In the genomic region with DNA sequence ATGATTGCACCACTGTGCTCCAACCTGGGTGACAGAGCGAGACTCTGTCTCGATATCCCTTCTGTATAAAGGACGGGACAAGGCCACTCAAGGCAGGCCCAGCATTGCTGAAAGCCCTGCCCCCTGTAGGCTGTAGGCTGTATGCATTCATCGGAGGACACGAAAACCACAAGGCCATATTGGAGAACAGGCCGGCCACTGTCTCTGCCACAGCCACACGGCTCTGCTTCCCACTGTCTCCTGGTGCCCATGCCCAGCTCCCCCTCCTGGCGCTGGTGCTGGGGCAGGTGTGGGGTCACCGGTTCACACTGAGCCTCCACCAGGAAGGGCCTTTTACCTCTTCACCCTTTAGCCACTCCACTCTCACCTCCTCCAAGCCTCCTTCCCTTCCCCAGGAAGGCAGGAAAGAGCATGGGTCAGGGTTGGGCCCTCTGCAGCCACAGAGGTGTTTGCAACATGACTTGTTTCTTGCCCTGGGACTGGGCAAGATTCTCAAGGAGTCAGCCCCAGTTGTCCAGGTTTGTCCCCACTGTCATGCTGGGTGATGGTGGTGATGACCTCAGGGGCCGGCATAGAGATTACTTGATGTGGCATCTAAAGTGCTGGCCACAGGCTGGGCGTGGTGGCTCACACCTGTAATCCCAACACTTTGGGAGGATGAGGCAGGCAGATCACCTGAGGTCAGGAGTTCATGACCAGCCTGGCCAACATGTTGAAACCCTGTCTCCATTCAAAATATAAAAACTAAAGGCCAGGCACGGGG, we compare ENCODE assay signal across 12 cellular contexts. TPM values are rescaled to one million over a fixed set of nuclear protein-coding genes. Genes with fewer than 3 reads are reported as not detected.
DNase-seq lines count a peak whose midpoint lies in the region; ATAC-seq and TF ChIP-seq lines count a peak whose summit lies in the region.
"Had no signal": no experiment of that assay in that cellular context is flagged by ENCODE, and none has a peak within 500 bp of the region (broad histone marks: within the 10 kb centered on the region; RNA-seq: fewer than 3 reads in every experiment).

No MANE protein-coding gene starts in this region.

- H3K4me3 ChIP-seq in HFF-Myc (replicated peaks; ENCODE audit: low read depth, low read length) (no peak overlapping the region), sigmoid colon (no peak overlapping the region)

- no peaks in the 10 kb centered on the region for H3K9me3 ChIP-seq in sigmoid colon

- DNase-seq in DMS53 (lab: John Stamatoyannopoulos, UW), result peak; percentile 42
- DNase-seq in DMS53 treated with DMSO at 0.1 percent for 48 hours (lab: John Stamatoyannopoulos, UW; ENCODE audit: unreplicated experiment), result no peak
- no peak for DNase-seq in HFF-Myc (ENCODE audit: extremely low read depth, low read depth)
- DNase-seq in WTC11 (ENCODE audit: low spot score), result peak; percentile 50
- DNase-seq in sigmoid colon, result no peak
- no peak for DNase-seq in activated CD4-positive, alpha-beta memory T cell treated with anti-CD3 and anti-CD28 coated beads, Interleukin-2, amount 10 ng/mL, durations not matched to agents 7 days and 5 days
- no peak for DNase-seq in Ammon's horn (ENCODE audit: low spot score)
- DNase-seq: activated CD8-positive, alpha-beta T cell treated with anti-CD3 and anti-CD28 coated beads, Interleukin-2, amount 10 ng/mL, durations not matched to agents 7 days and 5 days; GF-D8; natural killer cell; NCI-H226 had no signal

- no peak overlapping the region for H3K27ac ChIP-seq in sigmoid colon

- no peak for TF ChIP-seq POLR2A in sigmoid colon (IDR thresholded peaks at IDR 0.05)

- H3K4me1 Mint-ChIP-seq in WTC11, result peaks cover 14% of the 10 kb centered on the region
- peaks cover 13% of the 10 kb centered on the region for H3K4me1 Mint-ChIP-seq in nephron
- H3K4me1 Mint-ChIP-seq in activated CD4-positive, alpha-beta memory T cell treated with anti-CD3 and anti-CD28 coated beads, Interleukin-2, amount 10 ng/mL, durations not matched to agents 7 days and 5 days, result peaks cover 4% of the 10 kb centered on the region

- peaks cover 20% of the 10 kb centered on the region for H3K27me3 Mint-ChIP-seq in WTC11 (ENCODE audit: low read depth)
- no peaks in the 10 kb centered on the region for H3K27me3 Mint-ChIP-seq in nephron (ENCODE audit: low read depth)
- H3K27me3 Mint-ChIP-seq in activated CD4-positive, alpha-beta memory T cell treated with anti-CD3 and anti-CD28 coated beads, Interleukin-2, amount 10 ng/mL, durations not matched to agents 7 days and 5 days, result peaks cover 29% of the 10 kb centered on the region

- H3K4me3 Mint-ChIP-seq in WTC11 (no peak overlapping the region), nephron (peak overlapping the region in 2 of 3 experiments; percentile 36 to 49)
- no peak overlapping the region for H3K4me3 Mint-ChIP-seq in activated CD4-positive, alpha-beta memory T cell treated with anti-CD3 and anti-CD28 coated beads, Interleukin-2, amount 10 ng/mL, durations not matched to agents 7 days and 5 days
- H3K4me3 Mint-ChIP-seq: activated CD8-positive, alpha-beta T cell treated with anti-CD3 and anti-CD28 coated beads, Interleukin-2, amount 10 ng/mL, durations not matched to agents 7 days and 5 days; natural killer cell had no signal

- H3K9me3 Mint-ChIP-seq in WTC11, result no peaks in the 10 kb centered on the region
- H3K9me3 Mint-ChIP-seq in nephron, result no peaks in the 10 kb centered on the region
- no peaks in the 10 kb centered on the region for H3K9me3 Mint-ChIP-seq in activated CD4-positive, alpha-beta memory T cell treated with anti-CD3 and anti-CD28 coated beads, Interleukin-2, amount 10 ng/mL, durations not matched to agents 7 days and 5 days
- H3K9me3 Mint-ChIP-seq: natural killer cell had no signal

- peaks cover 0 to 24% (median 22%) of the 10 kb centered on the region in 4 donors for H3K4me1 ChIP-seq in sigmoid colon

- H3K36me3 Mint-ChIP-seq in WTC11, result peaks cover 6% of the 10 kb centered on the region; the same call in 1 of the 2 replicates
- H3K36me3 Mint-ChIP-seq in nephron (ENCODE audit: low read depth), result no peaks in the 10 kb centered on the region
- H3K36me3 Mint-ChIP-seq in activated CD4-positive, alpha-beta memory T cell treated with anti-CD3 and anti-CD28 coated beads, Interleukin-2, amount 10 ng/mL, durations not matched to agents 7 days and 5 days (ENCODE audit: low read depth), result no peaks in the 10 kb centered on the region
- H3K36me3 Mint-ChIP-seq: natural killer cell had no signal

- POLR2A ChIA-PET in WTC11 (lab: Charles Lee), result interaction anchor here (0.9 kb wide), 1 partner anchor 11 kb away, joined by 3 read pairs; no protein-coding TSS in a partner anchor
- POLR2A ChIA-PET in activated CD4-positive, alpha-beta memory T cell treated with anti-CD3 and anti-CD28 coated beads, Interleukin-2, amount 10 ng/mL, durations not matched to agents 7 days and 5 days (lab: Charles Lee), result no interaction called here

- TF ChIP-seq EP300 in sigmoid colon (IDR thresholded peaks at IDR 0.05), result no peak

- CTCF ChIA-PET in WTC11 (lab: Charles Lee), result no interaction called here
- CTCF ChIA-PET in activated CD4-positive, alpha-beta memory T cell treated with anti-CD3 and anti-CD28 coated beads, Interleukin-2, amount 10 ng/mL, durations not matched to agents 7 days and 5 days (lab: Charles Lee), result no interaction called here

- intact Hi-C loops in sigmoid colon (cut with DNase I), result loop anchor here (2.0 kb wide), 1 partner anchor 37 kb away; a partner anchor contains a TSS

- no peaks in the 10 kb centered on the region for H3K36me3 ChIP-seq in sigmoid colon

- peak; percentile 27 for ATAC-seq in WTC11
- ATAC-seq: activated CD8-positive, alpha-beta T cell treated with anti-CD3 and anti-CD28 coated beads, Interleukin-2, amount 10 ng/mL, durations not matched to agents 7 days and 5 days; natural killer cell had no signal

- WGBS in sigmoid colon, 2 donors, result 89% methylated on average over 12 of the region's 12 CpGs

- H3K27ac Mint-ChIP-seq in WTC11 (peak overlapping the region; percentile 57), nephron (peak overlapping the region in 1 of 3 experiments; percentile 46)
- H3K27ac Mint-ChIP-seq in activated CD4-positive, alpha-beta memory T cell treated with anti-CD3 and anti-CD28 coated beads, Interleukin-2, amount 10 ng/mL, durations not matched to agents 7 days and 5 days, result no peak overlapping the region
- H3K27ac Mint-ChIP-seq: activated CD8-positive, alpha-beta T cell treated with anti-CD3 and anti-CD28 coated beads, Interleukin-2, amount 10 ng/mL, durations not matched to agents 7 days and 5 days; natural killer cell had no signal

- peaks cover 9 to 39% (median 22%) of the 10 kb centered on the region in 3 donors for H3K27me3 ChIP-seq in sigmoid colon

- TF ChIP-seq CTCF in HFF-Myc (IDR thresholded peaks at IDR 0.05; ENCODE audit: low read depth, low read length, missing control alignments) (peak; percentile 31), WTC11 (IDR thresholded peaks at IDR 0.05) (no peak), nephron (IDR thresholded peaks at IDR 0.05; ENCODE audit: unreplicated experiment in 3 of 3) (no peak), sigmoid colon (IDR thresholded peaks at IDR 0.05) (no peak)

TF ChIP-seq in WTC11, 78 proteins besides CTCF, POLR2A, EP300 and RAD21 (continues in another document):
- TF ChIP-seq, protein P1, sequence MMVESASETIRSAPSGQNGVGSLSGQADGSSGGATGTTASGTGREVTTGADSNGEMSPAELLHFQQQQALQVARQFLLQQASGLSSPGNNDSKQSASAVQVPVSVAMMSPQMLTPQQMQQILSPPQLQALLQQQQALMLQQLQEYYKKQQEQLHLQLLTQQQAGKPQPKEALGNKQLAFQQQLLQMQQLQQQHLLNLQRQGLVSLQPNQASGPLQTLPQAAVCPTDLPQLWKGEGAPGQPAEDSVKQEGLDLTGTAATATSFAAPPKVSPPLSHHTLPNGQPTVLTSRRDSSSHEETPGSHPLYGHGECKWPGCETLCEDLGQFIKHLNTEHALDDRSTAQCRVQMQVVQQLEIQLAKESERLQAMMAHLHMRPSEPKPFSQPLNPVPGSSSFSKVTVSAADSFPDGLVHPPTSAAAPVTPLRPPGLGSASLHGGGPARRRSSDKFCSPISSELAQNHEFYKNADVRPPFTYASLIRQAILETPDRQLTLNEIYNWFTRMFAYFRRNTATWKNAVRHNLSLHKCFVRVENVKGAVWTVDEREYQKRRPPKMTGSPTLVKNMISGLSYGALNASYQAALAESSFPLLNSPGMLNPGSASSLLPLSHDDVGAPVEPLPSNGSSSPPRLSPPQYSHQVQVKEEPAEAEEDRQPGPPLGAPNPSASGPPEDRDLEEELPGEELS (CRISPR knock-in tag; IDR thresholded peaks at IDR 0.05), result 0 out of 2 replicates have a peak, but pooled peaks have one; percentile 25
- TF ChIP-seq ZNF121 (CRISPR knock-in tag; IDR thresholded peaks at IDR 0.05), result peak; percentile 56; the same call in 1 of the 2 replicates

RNA-seq across cellular contexts. Expression of a gene that starts 5.3 kb away (rescaled TPM):
- total RNA-seq in WTC11 (2021) (0.82 to 0.92 TPM (median 0.89 TPM) in 3 replicates), sigmoid colon (under 1 TPM in 1 of 4 donors, not detected in 3; 0.83 TPM)
- under 1 TPM in 1 of 3 donors, not detected in 2; 0.13 TPM for polyA plus RNA-seq in sigmoid colon
- not detected for total RNA-seq in activated CD4-positive, alpha-beta memory T cell treated with anti-CD3 and anti-CD28 coated beads, Interleukin-2, amount 10 ng/mL, durations not matched to agents 7 days and 5 days
- total RNA-seq: natural killer cell had no signal

RNA-seq across cellular contexts. Expression of a gene that starts 5.9 kb away (rescaled TPM):
- 51.7 to 61.6 TPM (median 51.9 TPM) in 3 replicates for total RNA-seq in WTC11 (2021)
- total RNA-seq in sigmoid colon, result 1 to 10 TPM in 1 of 4 donors, not detected in 3; 8.3 TPM
- 10 to 100 TPM in 1 of 3 donors, 1 to 10 TPM in 1, under 1 TPM in 1; 0.60 to 10.6 (median 2.3) TPM for polyA plus RNA-seq in sigmoid colon
- total RNA-seq in activated CD4-positive, alpha-beta memory T cell treated with anti-CD3 and anti-CD28 coated beads, Interleukin-2, amount 10 ng/mL, durations not matched to agents 7 days and 5 days, result 10 to 100 TPM; 12.5 to 13.9 TPM

RNA-seq across cellular contexts. Expression of a gene that starts 9.1 kb away (rescaled TPM):
- total RNA-seq in WTC11 (2021), result 17.3 to 21.0 TPM (median 17.8 TPM) in 3 replicates
- total RNA-seq in sigmoid colon, result 10 to 100 TPM in 2 of 4 donors, 1 to 10 TPM in 2; 5.9 to 16.1 (median 10.5) TPM
- 1 to 10 TPM in 2 of 3 donors, under 1 TPM in 1; 0.60 to 6.5 (median 1.4) TPM for polyA plus RNA-seq in sigmoid colon
- 10 to 100 TPM; 11.4 to 13.7 TPM for total RNA-seq in activated CD4-positive, alpha-beta memory T cell treated with anti-CD3 and anti-CD28 coated beads, Interleukin-2, amount 10 ng/mL, durations not matched to agents 7 days and 5 days

RNA-seq across cellular contexts. Expression of a gene that starts 36.6 kb away (rescaled TPM):
- 53.5 to 65.7 TPM (median 54.7 TPM) in 3 replicates for total RNA-seq in WTC11 (2021)
- 1 to 10 TPM in 2 of 4 donors, under 1 TPM in 2; 0.71 to 1.9 (median 1.1) TPM for total RNA-seq in sigmoid colon
- polyA plus RNA-seq in sigmoid colon, result 10 to 100 TPM in 1 of 3 donors, 1 to 10 TPM in 1, under 1 TPM in 1; 0.60 to 11.6 (median 1.2) TPM
- 10 to 100 TPM; 74.5 to 75.8 TPM for total RNA-seq in activated CD4-positive, alpha-beta memory T cell treated with anti-CD3 and anti-CD28 coated beads, Interleukin-2, amount 10 ng/mL, durations not matched to agents 7 days and 5 days

RNA-seq across cellular contexts. Expression of a gene that starts 47.9 kb away (rescaled TPM):
- 193 to 212 TPM (median 193 TPM) in 3 replicates for total RNA-seq in WTC11 (2021)
- total RNA-seq in sigmoid colon, result 10 to 100 TPM; 33.2 to 51.5 (median 42.5) TPM
- 100 to 1,000 TPM in 1 of 3 donors, 10 to 100 TPM in 2; 79.3 to 233 (median 99.0) TPM for polyA plus RNA-seq in sigmoid colon
- total RNA-seq in activated CD4-positive, alpha-beta memory T cell treated with anti-CD3 and anti-CD28 coated beads, Interleukin-2, amount 10 ng/mL, durations not matched to agents 7 days and 5 days, result 100 to 1,000 TPM; 112 to 125 TPM

Comparison
In these comparisons a context has a peak if more than half of its experiments do, and no peak if none do; other contexts are left out.
1. DNase-seq: peak in DMS53 (single experiment) and WTC11 (single experiment); none in DMS53 treated with DMSO at 0.1 percent for 48 hours (single experiment), HFF-Myc (single experiment), sigmoid colon (single experiment), activated CD4-positive, alpha-beta memory T cell treated with anti-CD3 and anti-CD28 coated beads, Interleukin-2, amount 10 ng/mL, durations not matched to agents 7 days and 5 days (single experiment) and Ammon's horn (single experiment).
2. H3K4me3 Mint-ChIP-seq: peak in nephron (2 of 3); none in WTC11 (single experiment) and activated CD4-positive, alpha-beta memory T cell treated with anti-CD3 and anti-CD28 coated beads, Interleukin-2, amount 10 ng/mL, durations not matched to agents 7 days and 5 days (single experiment).